Comparison of ENCODE assay signal across 16 cellular contexts in genomic region chr11:19243143-19243542, GRCh38. TPM values are rescaled to one million over a fixed set of nuclear protein-coding genes. Genes with fewer than 3 reads are reported as not detected.
DNase-seq lines count a peak whose midpoint lies in the region; ATAC-seq and TF ChIP-seq lines count a peak whose summit lies in the region.
"Had no signal": no experiment of that assay in that cellular context is flagged by ENCODE, and none has a peak within 500 bp of the region (broad histone marks: within the 10 kb centered on the region; RNA-seq: fewer than 3 reads in every experiment).

No MANE protein-coding gene starts in this region.

- peaks cover 55% of the 10 kb centered on the region for H3K27me3 ChIP-seq in CD4-positive, alpha-beta T cell (ENCODE audit: control insufficient read depth, insufficient read depth, low read length)
- H3K27me3 ChIP-seq in Karpas-422 (ENCODE audit: low read length) = no peaks in the 10 kb centered on the region

- no peaks in the 10 kb centered on the region for H3K9me3 ChIP-seq in CD4-positive, alpha-beta T cell (ENCODE audit: control insufficient read depth, low read length)
- H3K9me3 ChIP-seq in mucosa of descending colon (no peaks in the 10 kb centered on the region), Karpas-422 (ENCODE audit: low read length) (no peaks in the 10 kb centered on the region)

- peak overlapping the region; percentile 94 for H3K4me3 Mint-ChIP-seq in CD4-positive, alpha-beta T cell
- H3K4me3 Mint-ChIP-seq in activated CD4-positive, alpha-beta memory T cell treated with anti-CD3 and anti-CD28 coated beads for 36 hours = peak overlapping the region; percentile 1

- no peak overlapping the region for H3K4me2 ChIP-seq in Karpas-422 (ENCODE audit: low read depth, low read length, poor library complexity, severe bottlenecking)

- peaks cover 6% of the 10 kb centered on the region for H3K36me3 Mint-ChIP-seq in CD4-positive, alpha-beta T cell (ENCODE audit: low read depth)
- peaks cover 16% of the 10 kb centered on the region for H3K36me3 Mint-ChIP-seq in activated CD4-positive, alpha-beta memory T cell treated with anti-CD3 and anti-CD28 coated beads for 36 hours

- no peak overlapping the region for H3K27ac ChIP-seq in CD4-positive, alpha-beta T cell (ENCODE audit: low read depth, low read length)
- no peak overlapping the region for H3K27ac ChIP-seq in Karpas-422 (ENCODE audit: low read length)
- H3K27ac ChIP-seq: brain microvascular endothelial cell had no signal

- peaks cover 23% of the 10 kb centered on the region for H3K79me2 ChIP-seq in Karpas-422 (ENCODE audit: low read length)

- H3K4me1 Mint-ChIP-seq in CD4-positive, alpha-beta T cell (ENCODE audit: low read depth) = peaks cover 23% of the 10 kb centered on the region
- peaks cover 20% of the 10 kb centered on the region for H3K4me1 Mint-ChIP-seq in activated CD4-positive, alpha-beta memory T cell treated with anti-CD3 and anti-CD28 coated beads for 36 hours (ENCODE audit: low read depth)

- POLR2A ChIA-PET in CD4-positive, alpha-beta T cell (lab: Charles Lee) = no interaction called here
- POLR2A ChIA-PET in activated CD4-positive, alpha-beta memory T cell treated with anti-CD3 and anti-CD28 coated beads for 36 hours (lab: Charles Lee) = no interaction called here

- H3K36me3 ChIP-seq in mucosa of descending colon (ENCODE audit: low read depth) (no peaks in the 10 kb centered on the region), Karpas-422 (ENCODE audit: insufficient read depth, low read length) (peaks cover 7% of the 10 kb centered on the region)
- H3K36me3 ChIP-seq: brain microvascular endothelial cell had no signal

- intact Hi-C loops in CD4-positive, alpha-beta T cell (cut with DNase I, micrococcal nuclease) = loop anchor here in 1 of 2 experiments (5.0 kb wide), 1 partner anchor 469 kb away; the partner anchor contains the start of gene NAV2
- intact Hi-C loops in activated CD4-positive, alpha-beta memory T cell treated with anti-CD3 and anti-CD28 coated beads for 36 hours (cut with micrococcal nuclease) = loop anchor here (2.0 kb wide), 1 partner anchor 172 kb away; no protein-coding TSS in a partner anchor
- intact Hi-C loops in mucosa of descending colon (cut with DNase I, micrococcal nuclease) = no loop called here

- no peak overlapping the region for H3K9ac ChIP-seq in Karpas-422 (ENCODE audit: low read length)

- H3K4me3 ChIP-seq in mucosa of descending colon (no peak overlapping the region), Karpas-422 (ENCODE audit: low read length) (no peak overlapping the region)

- H3K27me3 Mint-ChIP-seq in CD4-positive, alpha-beta T cell = peaks cover 74% of the 10 kb centered on the region
- H3K27me3 Mint-ChIP-seq in activated CD4-positive, alpha-beta memory T cell treated with anti-CD3 and anti-CD28 coated beads for 36 hours = peaks cover 46% of the 10 kb centered on the region

- TF ChIP-seq CTCF in CD4-positive, alpha-beta T cell (IDR thresholded peaks at IDR 0.05) = no peak
- TF ChIP-seq CTCF in mucosa of descending colon (IDR thresholded peaks at IDR 0.05) = no peak

- H3K9me2 ChIP-seq in Karpas-422 (replicated peaks; ENCODE audit: insufficient read depth, low read length) = no peaks in the 10 kb centered on the region

- ATAC-seq in CD4-positive, alpha-beta T cell (ENCODE audit: poor library complexity) = no peak
- peak; percentile 5 for ATAC-seq in mucosa of descending colon
- ATAC-seq in HG02623 (IDR thresholded peaks at IDR 0.05; ENCODE audit: unreplicated experiment) = no peak
- ATAC-seq: right cardiac atrium had no signal

- H2AFZ ChIP-seq in Karpas-422 (ENCODE audit: low read length) = no peak overlapping the region

- H3K4me1 ChIP-seq in mucosa of descending colon (ENCODE audit: low read depth) (peaks cover 28% of the 10 kb centered on the region), Karpas-422 (ENCODE audit: low read length) (peaks cover 24% of the 10 kb centered on the region)

- CTCF ChIA-PET in CD4-positive, alpha-beta T cell (lab: Charles Lee) = no interaction called here
- CTCF ChIA-PET in activated CD4-positive, alpha-beta memory T cell treated with anti-CD3 and anti-CD28 coated beads for 36 hours (lab: Charles Lee) = no interaction called here

- H3K9me3 Mint-ChIP-seq in CD4-positive, alpha-beta T cell = no peaks in the 10 kb centered on the region
- H3K9me3 Mint-ChIP-seq in activated CD4-positive, alpha-beta memory T cell treated with anti-CD3 and anti-CD28 coated beads for 36 hours = no peaks in the 10 kb centered on the region

- no peak for DNase-seq in CD4-positive, alpha-beta T cell
- DNase-seq in HT-29 (ENCODE audit: low spot score) (peak; percentile 19), mucosa of descending colon (no peak), OCI-M2 (lab: John Stamatoyannopoulos, UW; ENCODE audit: unreplicated experiment) (no peak), Karpas-422 (no peak), DMS79 (lab: John Stamatoyannopoulos, UW) (no peak)
- no peak for DNase-seq in activated CD4-positive, alpha-beta memory T cell treated with anti-CD3 and anti-CD28 coated beads for 36 hours
- DNase-seq: activated CD4-positive, CD25-positive, alpha-beta regulatory T cell; brain microvascular endothelial cell; NCI-H2171 treated with DMSO at 0.1 percent for 48 hours; stimulated activated CD4-positive, alpha-beta T cell treated with anti-CD3 and anti-CD28 coated beads, Interleukin-4, amount 100 ng/mL, for 1 hour; stimulated activated naive CD4-positive, alpha-beta T cell had no signal

- no peaks in the 10 kb centered on the region for H4K20me1 ChIP-seq in Karpas-422 (ENCODE audit: insufficient read depth, low read depth, low read length)

- H3K27ac Mint-ChIP-seq in CD4-positive, alpha-beta T cell = no peak overlapping the region
- H3K27ac Mint-ChIP-seq in activated CD4-positive, alpha-beta memory T cell treated with anti-CD3 and anti-CD28 coated beads for 36 hours = no peak overlapping the region

RNA-seq across cellular contexts. Expression of gene E2F8, which starts 2.4 kb away (rescaled TPM):
- total RNA-seq in CD4-positive, alpha-beta T cell = not detected
- 5.3 and 5.9 TPM in 2 replicates for total RNA-seq in HT-29 (2014; rRNA removed; shearing (Covaris generic))
- 10 to 100 TPM; 16.0 to 16.5 TPM for total RNA-seq in activated CD4-positive, alpha-beta memory T cell treated with anti-CD3 and anti-CD28 coated beads for 36 hours
- 10 to 100 TPM in 1 of 3 donors, 1 to 10 TPM in 2; 1.7 to 10.4 (median 5.1) TPM for total RNA-seq in mucosa of descending colon
- 4.1 and 8.4 TPM in 2 replicates for total RNA-seq in Karpas-422 (2014; rRNA removed; shearing (Covaris generic); ENCODE audit: low replicate concordance)

RNA-seq across cellular contexts. Expression of gene CSRP3, which starts 41.4 kb away (rescaled TPM):
- not detected for total RNA-seq in CD4-positive, alpha-beta T cell
- not detected in 2 replicates for total RNA-seq in HT-29 (2014; rRNA removed; shearing (Covaris generic))
- not detected for total RNA-seq in activated CD4-positive, alpha-beta memory T cell treated with anti-CD3 and anti-CD28 coated beads for 36 hours
- under 1 TPM in 1 of 3 donors, not detected in 2; 0.94 TPM for total RNA-seq in mucosa of descending colon
- total RNA-seq in Karpas-422 (2014; rRNA removed; shearing (Covaris generic); ENCODE audit: low replicate concordance) = not detected in 2 replicates
- total RNA-seq: glomerular endothelial cell, H7 had no signal
